In the genomic region with DNA sequence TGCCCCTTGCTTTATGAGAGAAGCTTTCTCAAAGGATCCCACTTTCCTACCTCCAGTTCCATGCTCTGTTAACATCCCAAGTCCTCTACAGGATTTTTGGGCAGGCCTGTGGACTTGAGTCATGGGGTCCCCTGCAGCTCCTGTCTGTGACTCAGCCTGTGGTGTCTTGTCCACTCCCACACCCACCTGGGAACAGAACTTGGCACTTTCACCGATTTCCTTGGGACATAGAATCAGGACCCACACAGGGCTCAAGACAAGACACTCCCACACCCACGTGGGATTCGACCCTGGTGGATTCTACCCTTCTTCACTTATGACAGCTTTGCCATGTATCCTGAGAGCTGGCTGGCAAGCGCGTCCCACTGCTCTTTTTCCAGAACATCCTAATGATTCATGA, we compare ENCODE assay signal across 22 cellular contexts.
"Had no signal": no experiment of that assay in that cellular context is flagged by ENCODE, and none has a peak within 500 bp of the region (broad histone marks: within the 10 kb centered on the region; RNA-seq: fewer than 3 reads in every experiment).

No MANE protein-coding gene starts in this region.

- H3K9ac ChIP-seq: KMS-11 had no signal

- H3K4me2 ChIP-seq: KMS-11 had no signal

- H3K36me3 ChIP-seq: SJSA1 had no signal

- H3K27ac ChIP-seq: HL-60, KMS-11, SJSA1, SK-N-MC had no signal

- DNase-seq: MM.1S, NCI-H1092 treated with DMSO at 0.1 percent for 48 hours, NCI-H1436, NCI-H187, NCI-H2029, NCI-H2081 treated with DMSO at 0.1 percent for 48 hours, NCI-H2171, NCI-H226, NCI-H446, NCI-H510A, NCI-H524 treated with DMSO at 0.1 percent for 48 hours, NCI-H69, NCI-H774, PC-3, SHP77 treated with DMSO at 0.1 percent for 48 hours had no signal

- H3K9me3 ChIP-seq: SJSA1 had no signal

- ATAC-seq: K562, Panc1, PC-3, Right ventricle myocardium inferior had no signal

- H3K4me1 ChIP-seq: SJSA1 had no signal

- H3K4me3 ChIP-seq: K562, SJSA1, SK-N-MC had no signal
